Comparison of ENCODE assay signal across 10 cellular contexts in genomic region chr20:49887251-49887827, GRCh38. TPM values are rescaled to one million over a fixed set of nuclear protein-coding genes. Genes with fewer than 3 reads are reported as not detected.
DNase-seq lines count a peak whose midpoint lies in the region; ATAC-seq, FAIRE-seq and TF ChIP-seq lines count a peak whose summit lies in the region.
"Had no signal": no experiment of that assay in that cellular context is flagged by ENCODE, and none has a peak within 500 bp of the region (broad histone marks: within the 10 kb centered on the region; RNA-seq: fewer than 3 reads in every experiment).

No MANE protein-coding gene starts in this region.

- no peak for DNase-seq in activated CD8-positive, alpha-beta memory T cell treated with anti-CD3 and anti-CD28 coated beads, Interleukin-2, amount 10 ng/mL, durations not matched to agents 7 days and 5 days
- no peak for DNase-seq in activated CD8-positive, alpha-beta memory T cell treated with anti-CD3 and anti-CD28 coated beads for 24 hours
- DNase-seq in dorsolateral prefrontal cortex, result no peak
- no peak for DNase-seq in tibial nerve (ENCODE audit: low spot score in 2 of 2)
- no peak for DNase-seq in GM19239 (ENCODE audit: insufficient read length, low spot score)
- no peak for DNase-seq in stimulated activated CD4-positive, alpha-beta T cell treated with anti-CD3 and anti-CD28 coated beads, Interleukin-4, amount 100 ng/mL, for 1 hour
- no peak for DNase-seq in NCI-H128 (lab: John Stamatoyannopoulos, UW; ENCODE audit: unreplicated experiment)
- DNase-seq: T1000 had no signal

- peak overlapping the region; percentile 81 to 100 (median 96) for H3K27ac ChIP-seq in dorsolateral prefrontal cortex
- H3K27ac ChIP-seq in mesodermal cell (ENCODE audit: low read depth, low read length, severe bottlenecking), result peak overlapping the region; percentile 4
- peak overlapping the region; percentile 27 to 85 (median 74) for H3K27ac ChIP-seq in tibial nerve

- WGBS in mesodermal cell (ENCODE audit: insufficient coverage in 2 of 2), 2 experiments, result 89 to 90% methylated on average over 9 to 10 of the region's 13 CpGs
- WGBS in tibial nerve, 2 donors, result 39 to 51% methylated on average over 12 to 13 of the region's 13 CpGs

- H3K4me3 ChIP-seq in dorsolateral prefrontal cortex (peak overlapping the region in 4 of 59 donors; percentile 9 to 33 (median 15)), mesodermal cell (ENCODE audit: extremely low read depth, insufficient read depth, low read length, poor library complexity, severe bottlenecking) (no peak overlapping the region), tibial nerve (no peak overlapping the region)
- H3K4me3 ChIP-seq: GM12878 had no signal

- peaks cover 31% of the 10 kb centered on the region for H3K36me3 ChIP-seq in mesodermal cell (ENCODE audit: control insufficient read depth, insufficient read depth, low read length)
- H3K36me3 ChIP-seq in tibial nerve, result peaks cover 0 to 55% (median 7%) of the 10 kb centered on the region in 3 donors

- no peaks in the 10 kb centered on the region for H3K9me3 Mint-ChIP-seq in activated CD8-positive, alpha-beta memory T cell treated with anti-CD3 and anti-CD28 coated beads, Interleukin-2, amount 10 ng/mL, durations not matched to agents 7 days and 5 days (ENCODE audit: low read depth)

- CTCF ChIA-PET in activated CD8-positive, alpha-beta memory T cell treated with anti-CD3 and anti-CD28 coated beads, Interleukin-2, amount 10 ng/mL, durations not matched to agents 7 days and 5 days (lab: Charles Lee), result interaction anchor here (0.5 to 4.6 kb wide), 14 partner anchors 9 to 348 kb away, joined by 3 to 30 read pairs (median 5); partner anchors contain the start of genes RNF114 and SLC9A8

- intact Hi-C loops in dorsolateral prefrontal cortex (cut with DNase I), result loop anchor here (2.0 to 5.0 kb wide), 4 partner anchors 35 to 555 kb away; partner anchors contain the start of genes B4GALT5 (in 1 of the 2) and SLC9A8 (in 1 of the 2)

- H3K4me1 ChIP-seq in mesodermal cell (ENCODE audit: control insufficient read depth, insufficient read depth, low read length, poor library complexity, severe bottlenecking) (peaks cover 21% of the 10 kb centered on the region), tibial nerve (peaks cover 0 to 64% (median 34%) of the 10 kb centered on the region in 4 donors)

- TF ChIP-seq CTCF in dorsolateral prefrontal cortex (IDR thresholded peaks at IDR 0.05 in 54 of 56, conservative IDR thresholded peaks at IDR 0.05 in 2 of 56; ENCODE audit: low read depth in 1 of 56, partially characterized antibody in 56 of 56), result peak in 1 of 56 donors; percentile 15
- no peak for TF ChIP-seq CTCF in tibial nerve (IDR thresholded peaks at IDR 0.05)

- H3K9me3 ChIP-seq in mesodermal cell (ENCODE audit: control insufficient read depth, low read length) (no peaks in the 10 kb centered on the region), tibial nerve (no peaks in the 10 kb centered on the region)

- peaks cover 15% of the 10 kb centered on the region for H3K36me3 Mint-ChIP-seq in activated CD8-positive, alpha-beta memory T cell treated with anti-CD3 and anti-CD28 coated beads, Interleukin-2, amount 10 ng/mL, durations not matched to agents 7 days and 5 days

- no peak for FAIRE-seq in GM19239 (lab: Jason Lieb, UNC)
- FAIRE-seq: GM12878 had no signal

- TF ChIP-seq EP300 in tibial nerve (IDR thresholded peaks at IDR 0.05), result peak in 1 of 2 donors; percentile 28

- ATAC-seq in activated CD8-positive, alpha-beta memory T cell treated with anti-CD3 and anti-CD28 coated beads, Interleukin-2, amount 10 ng/mL, durations not matched to agents 7 days and 5 days, result no peak

- H3K27ac Mint-ChIP-seq in activated CD8-positive, alpha-beta memory T cell treated with anti-CD3 and anti-CD28 coated beads, Interleukin-2, amount 10 ng/mL, durations not matched to agents 7 days and 5 days, result peak overlapping the region; percentile 63

- H3K4me3 Mint-ChIP-seq in activated CD8-positive, alpha-beta memory T cell treated with anti-CD3 and anti-CD28 coated beads, Interleukin-2, amount 10 ng/mL, durations not matched to agents 7 days and 5 days, result no peak overlapping the region

- TF ChIP-seq POLR2A in tibial nerve (IDR thresholded peaks at IDR 0.05), result no peak

- no peaks in the 10 kb centered on the region for H3K27me3 Mint-ChIP-seq in activated CD8-positive, alpha-beta memory T cell treated with anti-CD3 and anti-CD28 coated beads, Interleukin-2, amount 10 ng/mL, durations not matched to agents 7 days and 5 days

- peaks cover 29% of the 10 kb centered on the region for H3K4me1 Mint-ChIP-seq in activated CD8-positive, alpha-beta memory T cell treated with anti-CD3 and anti-CD28 coated beads, Interleukin-2, amount 10 ng/mL, durations not matched to agents 7 days and 5 days

- H3K27me3 ChIP-seq in dorsolateral prefrontal cortex, result no peaks in the 10 kb centered on the region
- H3K27me3 ChIP-seq in tibial nerve, result no peaks in the 10 kb centered on the region

RNA-seq across cellular contexts. Expression of gene SPATA2, which starts 28.0 kb away (rescaled TPM):
- 10 to 100 TPM; 10.2 to 11.1 TPM for total RNA-seq in activated CD8-positive, alpha-beta memory T cell treated with anti-CD3 and anti-CD28 coated beads, Interleukin-2, amount 10 ng/mL, durations not matched to agents 7 days and 5 days
- 10 to 100 TPM; 23.0 to 60.6 (median 41.6) TPM for total RNA-seq in dorsolateral prefrontal cortex
- 6.3 TPM for polyA plus RNA-seq in mesodermal cell (2013, experiment 1 of 2)
- polyA plus RNA-seq in mesodermal cell (2013, experiment 2 of 2), result 5.3 TPM
- total RNA-seq in tibial nerve, result 1 to 10 TPM; 4.4 to 7.2 (median 6.3) TPM

RNA-seq across cellular contexts. Expression of gene RNF114, which starts 48.9 kb away (rescaled TPM):
- total RNA-seq in activated CD8-positive, alpha-beta memory T cell treated with anti-CD3 and anti-CD28 coated beads, Interleukin-2, amount 10 ng/mL, durations not matched to agents 7 days and 5 days, result 10 to 100 TPM; 65.2 to 74.4 TPM
- 10 to 100 TPM; 47.5 to 93.9 (median 61.7) TPM for total RNA-seq in dorsolateral prefrontal cortex
- 84.5 TPM for polyA plus RNA-seq in mesodermal cell (2013, experiment 1 of 2)
- polyA plus RNA-seq in mesodermal cell (2013, experiment 2 of 2), result 76.5 TPM
- 100 to 1,000 TPM; 211 to 311 (median 272) TPM for total RNA-seq in tibial nerve

Comparison
In these comparisons a context has a peak if more than half of its experiments do, and no peak if none do; other contexts are left out.
1. H3K27ac ChIP-seq: peak in every context shown above with its lines; median percentile 96 in dorsolateral prefrontal cortex; 74 in tibial nerve; 4 in mesodermal cell.